In the genomic region with DNA sequence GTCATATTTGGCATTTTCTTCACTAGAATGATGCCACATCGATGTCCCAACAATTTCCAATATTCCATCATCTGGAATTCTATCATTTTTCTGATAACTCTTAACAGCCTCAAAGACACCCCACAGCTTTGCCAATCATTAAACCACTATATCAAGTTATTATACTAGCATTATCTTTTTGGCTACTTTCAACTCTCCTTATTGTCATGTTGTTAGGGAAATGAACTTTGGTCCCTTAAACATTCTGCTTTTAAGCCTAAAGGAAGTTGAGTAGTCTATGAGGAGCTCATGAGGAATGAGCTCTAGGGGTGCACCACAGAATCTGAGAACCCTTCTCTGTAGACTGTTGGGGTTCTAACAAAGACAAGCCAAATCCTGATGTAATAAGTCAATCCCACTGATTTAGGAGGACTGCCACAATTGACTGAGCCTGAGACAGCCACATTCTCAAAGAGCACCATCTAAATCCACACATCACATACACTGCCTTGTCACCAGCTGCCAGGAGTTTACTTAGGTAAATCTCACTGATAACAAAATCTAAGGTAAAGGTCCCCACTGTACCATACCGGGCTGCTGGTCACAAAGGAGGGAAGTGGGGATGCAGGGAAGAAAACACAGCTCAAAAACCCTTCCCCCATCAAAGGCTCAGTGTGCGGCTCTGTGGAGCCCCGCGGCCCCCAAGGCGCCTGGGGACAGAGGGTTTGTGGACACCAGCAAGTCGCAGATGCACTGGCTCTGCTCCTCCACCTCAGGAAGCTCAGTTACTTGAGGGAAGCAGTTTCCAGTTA, we compare ENCODE assay signal across 1 cellular context.
TF ChIP-seq lines count a peak whose summit lies in the region.

No MANE protein-coding gene starts in this region.

TF ChIP-seq in GM12878, 131 proteins besides CTCF, POLR2A, EP300 and RAD21:
- no peak for TF ChIP-seq NRF1 (conservative IDR thresholded peaks at IDR 0.05; ENCODE audit: low read depth, low read length)
- no peak for TF ChIP-seq TAF1 (IDR thresholded peaks at IDR 0.05; ENCODE audit: borderline replicate concordance, low read depth, low read length)
- no peak for TF ChIP-seq E4F1 (IDR thresholded peaks at IDR 0.05; ENCODE audit: borderline replicate concordance, partially characterized antibody)
- TF ChIP-seq KDM1A (IDR thresholded peaks at IDR 0.05; ENCODE audit: borderline replicate concordance) = no peak
